9 cellular contexts compared by ENCODE assay signal in the genomic region with DNA sequence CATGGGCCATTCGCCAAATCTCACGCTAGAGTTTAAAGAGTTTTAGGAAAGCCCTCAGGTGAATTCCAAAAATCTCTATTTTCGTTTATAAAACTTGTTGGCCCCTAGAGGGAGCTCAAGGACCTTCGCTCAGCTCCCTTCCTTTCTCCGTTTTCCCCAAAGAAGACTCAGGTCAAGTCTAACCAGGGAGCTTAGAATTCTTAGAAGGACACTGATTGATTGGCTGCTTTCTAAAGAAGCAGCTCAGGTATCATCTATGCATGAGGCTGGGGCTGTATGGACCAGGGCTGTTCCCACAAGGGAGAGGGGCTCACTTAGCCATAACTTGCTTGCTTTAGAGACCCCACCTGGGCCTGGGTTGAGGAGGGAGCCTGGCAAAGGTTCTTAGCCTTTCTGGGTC. TPM values are rescaled to one million over a fixed set of nuclear protein-coding genes. Genes with fewer than 3 reads are reported as not detected.
DNase-seq lines count a peak whose midpoint lies in the region; ATAC-seq and TF ChIP-seq lines count a peak whose summit lies in the region.
"Had no signal": no experiment of that assay in that cellular context is flagged by ENCODE, and none has a peak within 500 bp of the region (broad histone marks: within the 10 kb centered on the region; RNA-seq: fewer than 3 reads in every experiment).

No MANE protein-coding gene starts in this region.

- H3K27me3 Mint-ChIP-seq in natural killer cell (ENCODE audit: low read depth in 2 of 2), result peaks cover 15 to 19% of the 10 kb centered on the region in 2 donors
- peaks cover 29 to 42% of the 10 kb centered on the region in 2 donors for H3K27me3 Mint-ChIP-seq in natural killer cell treated with Interleukin-12 subunit alpha and Interleukin-12 subunit beta and Interleukin-15 and Interleukin-18, amount 100 ng/mL, for 72 hours

- ATAC-seq in natural killer cell, result peak; percentile 29 to 62 (median 58)
- no peak for ATAC-seq in natural killer cell treated with Interleukin-12 subunit alpha and Interleukin-12 subunit beta and Interleukin-15 and Interleukin-18, amount 100 ng/mL, for 72 hours

- H3K9me3 Mint-ChIP-seq in natural killer cell, result no peaks in the 10 kb centered on the region
- H3K9me3 Mint-ChIP-seq in natural killer cell treated with Interleukin-12 subunit alpha and Interleukin-12 subunit beta and Interleukin-15 and Interleukin-18, amount 100 ng/mL, for 72 hours, result no peaks in the 10 kb centered on the region

- no peaks in the 10 kb centered on the region for H3K36me3 Mint-ChIP-seq in natural killer cell
- no peaks in the 10 kb centered on the region for H3K36me3 Mint-ChIP-seq in natural killer cell treated with Interleukin-12 subunit alpha and Interleukin-12 subunit beta and Interleukin-15 and Interleukin-18, amount 100 ng/mL, for 72 hours

- H3K9me3 ChIP-seq in HEK293 (ENCODE audit: control insufficient read depth, insufficient read depth, low read depth, low read length), result no peaks in the 10 kb centered on the region
- H3K9me3 ChIP-seq in breast epithelium, result peaks cover 0 to 8% of the 10 kb centered on the region in 2 donors
- no peaks in the 10 kb centered on the region for H3K9me3 ChIP-seq in uterus

- TF ChIP-seq CTCF in natural killer cell (IDR thresholded peaks at IDR 0.05) (peak; percentile 68), HEK293 (tag by site-specific recombination; IDR thresholded peaks at IDR 0.05) (no peak), breast epithelium (IDR thresholded peaks at IDR 0.05) (peak; percentile 42 to 59 (median 51)), uterus (IDR thresholded peaks at IDR 0.05) (peak; percentile 60 to 72 (median 66))

- POLR2A ChIA-PET in HEK293 (lab: Yijun Ruan, JAX), result interaction anchor here (0.6 to 1.0 kb wide), 3 partner anchors 20 to 210 kb away, joined by 3 to 5 read pairs (median 3); a partner anchor contains a TSS

- no peak overlapping the region for H3K4me3 ChIP-seq in HEK293 (ENCODE audit: low read depth, low read length)
- H3K4me3 ChIP-seq in breast epithelium, result no peak overlapping the region
- no peak overlapping the region for H3K4me3 ChIP-seq in uterus

- no peak for TF ChIP-seq POLR2A in breast epithelium (IDR thresholded peaks at IDR 0.05)
- TF ChIP-seq POLR2A in uterus (IDR thresholded peaks at IDR 0.05), result no peak

- no peak for DNase-seq in natural killer cell
- no peak for DNase-seq in natural killer cell treated with Interleukin-12 subunit alpha and Interleukin-12 subunit beta and Interleukin-15 and Interleukin-18, amount 100 ng/mL, for 72 hours (ENCODE audit: low spot score)
- DNase-seq in NCI-H526 treated with DMSO at 0.1 percent for 48 hours (lab: John Stamatoyannopoulos, UW), result peak; percentile 22
- DNase-seq in breast epithelium (ENCODE audit: low spot score in 2 of 2), result no peak
- DNase-seq in left kidney (ENCODE audit: low read depth, low spot score), result peak; percentile 80
- DNase-seq in uterus, result peak in 1 of 2 donors; percentile 16
- no peak for DNase-seq in NCI-H446 (lab: John Stamatoyannopoulos, UW)

- no peak overlapping the region for H3K27ac Mint-ChIP-seq in natural killer cell
- no peak overlapping the region for H3K27ac Mint-ChIP-seq in natural killer cell treated with Interleukin-12 subunit alpha and Interleukin-12 subunit beta and Interleukin-15 and Interleukin-18, amount 100 ng/mL, for 72 hours
- H3K27ac Mint-ChIP-seq: dendritic cell treated with granulocyte-macrophage colony-stimulating factor and Interleukin-4, amounts not matched to agents 40 ng/mL and 50 ng/mL, for 4 days had no signal

- H3K36me3 ChIP-seq in HEK293 (ENCODE audit: control insufficient read depth in 2 of 2, insufficient read depth in 1 of 2, low read length in 2 of 2) (peaks cover 62 to 87% of the 10 kb centered on the region in 2 experiments), breast epithelium (no peaks in the 10 kb centered on the region), uterus (no peaks in the 10 kb centered on the region)

- no peak overlapping the region for H3K4me3 Mint-ChIP-seq in natural killer cell
- H3K4me3 Mint-ChIP-seq in natural killer cell treated with Interleukin-12 subunit alpha and Interleukin-12 subunit beta and Interleukin-15 and Interleukin-18, amount 100 ng/mL, for 72 hours, result no peak overlapping the region
- H3K4me3 Mint-ChIP-seq: dendritic cell treated with granulocyte-macrophage colony-stimulating factor and Interleukin-4, amounts not matched to agents 40 ng/mL and 50 ng/mL, for 4 days had no signal

- intact Hi-C loops in natural killer cell (cut with micrococcal nuclease) (loop anchor here (1.0 kb wide), 1 partner anchor 210 kb away; no protein-coding TSS in a partner anchor), breast epithelium (cut with DNase I; ENCODE audit: low total_unique reads) (loop anchor here (10.0 kb wide), 1 partner anchor 211 kb away; no protein-coding TSS in a partner anchor), uterus (cut with DNase I; ENCODE audit: low total_unique reads) (loop anchor here (10.0 kb wide), 1 partner anchor 211 kb away; no protein-coding TSS in a partner anchor)

- H3K4me1 ChIP-seq in HEK293 (ENCODE audit: control insufficient read depth, insufficient read depth, low read length) (no peaks in the 10 kb centered on the region), breast epithelium (no peaks in the 10 kb centered on the region), uterus (no peaks in the 10 kb centered on the region)

- CTCF ChIA-PET in HEK293 (lab: Yijun Ruan, JAX), result interaction anchor here (0.6 to 8.0 kb wide), 21 partner anchors 8 to 453 kb away, joined by 3 to 90 read pairs (median 4); no protein-coding TSS in a partner anchor

- H3K4me1 Mint-ChIP-seq in natural killer cell, result no peaks in the 10 kb centered on the region
- H3K4me1 Mint-ChIP-seq in natural killer cell treated with Interleukin-12 subunit alpha and Interleukin-12 subunit beta and Interleukin-15 and Interleukin-18, amount 100 ng/mL, for 72 hours (ENCODE audit: low read depth in 2 of 2), result no peaks in the 10 kb centered on the region

- no peaks in the 10 kb centered on the region for H3K27me3 ChIP-seq in breast epithelium
- H3K27me3 ChIP-seq in uterus, result no peaks in the 10 kb centered on the region

- H3K27ac ChIP-seq in HEK293 (ENCODE audit: extremely low read depth, low read depth, low read length), result no peak overlapping the region
- H3K27ac ChIP-seq in breast epithelium, result no peak overlapping the region
- no peak overlapping the region for H3K27ac ChIP-seq in uterus

TF ChIP-seq in HEK293, 187 proteins besides CTCF, POLR2A, EP300 and RAD21 (continues in another document):
- no peak for TF ChIP-seq GLIS1 (tag by site-specific recombination; IDR thresholded peaks at IDR 0.05)
- TF ChIP-seq MEIS1 (CRISPR knock-in tag; IDR thresholded peaks at IDR 0.05; ENCODE audit: borderline replicate concordance), result no peak
- TF ChIP-seq ZNF514 (tag by site-specific recombination; IDR thresholded peaks at IDR 0.05), result no peak
- TF ChIP-seq, protein P1, sequence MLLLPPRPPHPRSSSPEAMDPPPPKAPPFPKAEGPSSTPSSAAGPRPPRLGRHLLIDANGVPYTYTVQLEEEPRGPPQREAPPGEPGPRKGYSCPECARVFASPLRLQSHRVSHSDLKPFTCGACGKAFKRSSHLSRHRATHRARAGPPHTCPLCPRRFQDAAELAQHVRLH (tag by site-specific recombination; IDR thresholded peaks at IDR 0.05), result no peak
- TF ChIP-seq PRDM1 (tag by site-specific recombination; IDR thresholded peaks at IDR 0.05), result peak; percentile 55; the same call in 1 of the 2 replicates
- TF ChIP-seq ZNF274 (IDR thresholded peaks at IDR 0.05; ENCODE audit: low read length), result no peak
- no peak for TF ChIP-seq ZNF274 (tag by site-specific recombination; IDR thresholded peaks at IDR 0.05; ENCODE audit: borderline replicate concordance)
- TF ChIP-seq ZNF521 (tag by site-specific recombination; IDR thresholded peaks at IDR 0.05), result no peak
- TF ChIP-seq KLF16 (tag by site-specific recombination; IDR thresholded peaks at IDR 0.05), result no peak
- TF ChIP-seq ZNF292 (tag by site-specific recombination; IDR thresholded peaks at IDR 0.05; ENCODE audit: borderline replicate concordance, low read depth), result no peak
- TF ChIP-seq, protein P2, sequence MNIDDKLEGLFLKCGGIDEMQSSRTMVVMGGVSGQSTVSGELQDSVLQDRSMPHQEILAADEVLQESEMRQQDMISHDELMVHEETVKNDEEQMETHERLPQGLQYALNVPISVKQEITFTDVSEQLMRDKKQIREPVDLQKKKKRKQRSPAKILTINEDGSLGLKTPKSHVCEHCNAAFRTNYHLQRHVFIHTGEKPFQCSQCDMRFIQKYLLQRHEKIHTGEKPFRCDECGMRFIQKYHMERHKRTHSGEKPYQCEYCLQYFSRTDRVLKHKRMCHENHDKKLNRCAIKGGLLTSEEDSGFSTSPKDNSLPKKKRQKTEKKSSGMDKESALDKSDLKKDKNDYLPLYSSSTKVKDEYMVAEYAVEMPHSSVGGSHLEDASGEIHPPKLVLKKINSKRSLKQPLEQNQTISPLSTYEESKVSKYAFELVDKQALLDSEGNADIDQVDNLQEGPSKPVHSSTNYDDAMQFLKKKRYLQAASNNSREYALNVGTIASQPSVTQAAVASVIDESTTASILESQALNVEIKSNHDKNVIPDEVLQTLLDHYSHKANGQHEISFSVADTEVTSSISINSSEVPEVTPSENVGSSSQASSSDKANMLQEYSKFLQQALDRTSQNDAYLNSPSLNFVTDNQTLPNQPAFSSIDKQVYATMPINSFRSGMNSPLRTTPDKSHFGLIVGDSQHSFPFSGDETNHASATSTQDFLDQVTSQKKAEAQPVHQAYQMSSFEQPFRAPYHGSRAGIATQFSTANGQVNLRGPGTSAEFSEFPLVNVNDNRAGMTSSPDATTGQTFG (tag by site-specific recombination; IDR thresholded peaks at IDR 0.05; ENCODE audit: borderline replicate concordance), result no peak

RNA-seq across cellular contexts. Expression of a gene that starts 20.5 kb away (rescaled TPM):
- total RNA-seq in natural killer cell (not detected), breast epithelium (10 to 100 TPM; 10.2 to 20.3 (median 10.4) TPM), uterus (10 to 100 TPM; 24.1 to 65.3 (median 42.3) TPM)
- total RNA-seq in natural killer cell treated with Interleukin-12 subunit alpha and Interleukin-12 subunit beta and Interleukin-15 and Interleukin-18, amount 100 ng/mL, for 72 hours, result not detected

RNA-seq across cellular contexts. Expression of a gene that starts 52.9 kb away (rescaled TPM):
- total RNA-seq in natural killer cell, result 10 to 100 TPM; 26.5 to 38.1 (median 29.0) TPM
- total RNA-seq in natural killer cell treated with Interleukin-12 subunit alpha and Interleukin-12 subunit beta and Interleukin-15 and Interleukin-18, amount 100 ng/mL, for 72 hours, result 10 to 100 TPM; 35.0 to 55.3 TPM
- 10 to 100 TPM; 44.3 to 62.3 (median 60.3) TPM for total RNA-seq in breast epithelium
- 10 to 100 TPM; 16.9 to 67.6 (median 53.5) TPM for total RNA-seq in uterus

Comparison
In these comparisons a context has a peak if more than half of its experiments do, and no peak if none do; other contexts are left out.
1. ATAC-seq: peak in natural killer cell (3 of 3); none in natural killer cell treated with Interleukin-12 subunit alpha and Interleukin-12 subunit beta and Interleukin-15 and Interleukin-18, amount 100 ng/mL, for 72 hours (0 of 2).
2. DNase-seq: peak in NCI-H526 treated with DMSO at 0.1 percent for 48 hours (single experiment) and left kidney (single experiment); none in natural killer cell (single experiment), natural killer cell treated with Interleukin-12 subunit alpha and Interleukin-12 subunit beta and Interleukin-15 and Interleukin-18, amount 100 ng/mL, for 72 hours (single experiment), breast epithelium (0 of 2) and NCI-H446 (0 of 2).
3. RNA of a gene that starts 20.5 kb away (total RNA-seq): 24.1 to 65.3 TPM in uterus and 10.2 to 20.3 TPM in breast epithelium; not detected in natural killer cell treated with Interleukin-12 subunit alpha and Interleukin-12 subunit beta and Interleukin-15 and Interleukin-18, amount 100 ng/mL, for 72 hours and not detected in natural killer cell; every median in the first group is over 4 times any median in the second.